In the genomic region with DNA sequence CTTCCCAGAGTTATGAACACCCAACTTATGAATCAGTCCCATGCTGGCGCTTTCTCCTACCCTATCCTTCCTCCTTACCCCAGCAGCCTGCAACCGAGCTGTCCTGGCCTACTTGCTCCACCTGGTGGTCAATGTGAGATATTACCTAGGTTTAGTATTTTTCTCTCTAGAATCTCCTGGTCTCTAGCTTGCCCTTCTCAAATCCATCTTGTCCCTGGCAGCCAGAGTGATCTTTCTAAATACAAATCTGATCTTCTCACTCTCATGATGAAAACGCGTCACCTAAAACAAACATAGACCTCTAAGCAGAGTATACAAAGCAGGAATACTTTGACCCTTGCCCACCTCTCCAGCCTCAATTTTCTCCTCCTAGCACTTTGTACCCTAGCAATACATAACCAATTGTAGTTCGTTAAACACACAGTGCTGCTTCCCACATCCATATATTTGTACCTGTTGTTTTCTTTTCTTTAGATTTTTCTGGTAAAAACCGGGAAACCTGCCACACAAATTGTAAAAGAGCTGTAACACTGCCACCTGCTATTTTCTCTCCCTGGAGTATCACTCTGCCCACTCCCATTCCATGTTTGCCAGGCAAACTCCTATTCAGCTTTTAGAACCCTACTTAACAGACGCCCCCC, we compare ENCODE assay signal across 1 cellular context.
TF ChIP-seq lines count a peak whose summit lies in the region.

No MANE protein-coding gene starts in this region.

TF ChIP-seq in HepG2, 621 proteins besides CTCF, POLR2A, EP300 and RAD21 (continued from another document and continues in another):
- TF ChIP-seq, protein P1, sequence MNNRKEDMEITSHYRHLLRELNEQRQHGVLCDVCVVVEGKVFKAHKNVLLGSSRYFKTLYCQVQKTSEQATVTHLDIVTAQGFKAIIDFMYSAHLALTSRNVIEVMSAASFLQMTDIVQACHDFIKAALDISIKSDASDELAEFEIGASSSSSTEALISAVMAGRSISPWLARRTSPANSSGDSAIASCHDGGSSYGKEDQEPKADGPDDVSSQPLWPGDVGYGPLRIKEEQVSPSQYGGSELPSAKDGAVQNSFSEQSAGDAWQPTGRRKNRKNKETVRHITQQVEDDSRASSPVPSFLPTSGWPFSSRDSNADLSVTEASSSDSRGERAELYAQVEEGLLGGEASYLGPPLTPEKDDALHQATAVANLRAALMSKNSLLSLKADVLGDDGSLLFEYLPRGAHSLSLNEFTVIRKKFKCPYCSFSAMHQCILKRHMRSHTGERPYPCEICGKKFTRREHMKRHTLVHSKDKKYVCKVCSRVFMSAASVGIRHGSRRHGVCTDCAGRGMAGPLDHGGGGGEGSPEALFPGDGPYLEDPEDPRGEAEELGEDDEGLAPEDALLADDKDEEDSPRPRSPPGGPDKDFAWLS (CRISPR knock-in tag; IDR thresholded peaks at IDR 0.05; ENCODE audit: borderline replicate concordance): no peak
- TF ChIP-seq, protein P2, sequence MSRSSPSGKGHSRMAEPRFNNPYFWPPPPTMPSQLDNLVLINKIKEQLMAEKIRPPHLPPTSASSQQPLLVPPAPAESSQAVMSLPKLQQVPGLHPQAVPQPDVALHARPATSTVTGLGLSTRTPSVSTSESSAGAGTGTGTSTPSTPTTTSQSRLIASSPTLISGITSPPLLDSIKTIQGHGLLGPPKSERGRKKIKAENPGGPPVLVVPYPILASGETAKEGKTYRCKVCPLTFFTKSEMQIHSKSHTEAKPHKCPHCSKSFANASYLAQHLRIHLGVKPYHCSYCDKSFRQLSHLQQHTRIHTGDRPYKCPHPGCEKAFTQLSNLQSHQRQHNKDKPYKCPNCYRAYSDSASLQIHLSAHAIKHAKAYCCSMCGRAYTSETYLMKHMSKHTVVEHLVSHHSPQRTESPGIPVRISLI (CRISPR knock-in tag; IDR thresholded peaks at IDR 0.05; ENCODE audit: borderline replicate concordance): peak; percentile 29; the same call in 1 of the 2 replicates
- TF ChIP-seq HCFC1 (IDR thresholded peaks at IDR 0.05; ENCODE audit: low read depth, low read length) (no peak), ZC3H4 (CRISPR knock-in tag; IDR thresholded peaks at IDR 0.05; ENCODE audit: borderline replicate concordance) (no peak), KAT8 (CRISPR knock-in tag; IDR thresholded peaks at IDR 0.05) (peak; percentile 75; the same call in 1 of the 2 replicates), RCOR2 (CRISPR knock-in tag; IDR thresholded peaks at IDR 0.05) (peak; percentile 100), ZNF350 (CRISPR knock-in tag; IDR thresholded peaks at IDR 0.05; ENCODE audit: borderline replicate concordance, low read depth) (no peak), CBX5 (CRISPR knock-in tag; IDR thresholded peaks at IDR 0.05; ENCODE audit: borderline replicate concordance) (0 out of 2 replicates have a peak, but pooled peaks have one; percentile 63), KDM3A (CRISPR knock-in tag; IDR thresholded peaks at IDR 0.05; ENCODE audit: low read depth) (peak; percentile 88; the same call in 1 of the 2 replicates), CCAR2 (optimal IDR thresholded peaks at IDR 0.05; ENCODE audit: low read depth, low read length) (no peak), KAT7 (CRISPR knock-in tag; IDR thresholded peaks at IDR 0.05; ENCODE audit: borderline replicate concordance) (no peak), NFYB (CRISPR knock-in tag; IDR thresholded peaks at IDR 0.05) (no peak), GFI1 (CRISPR knock-in tag; IDR thresholded peaks at IDR 0.05; ENCODE audit: borderline replicate concordance) (peak; percentile 100), TBX2 (CRISPR knock-in tag; IDR thresholded peaks at IDR 0.05; ENCODE audit: borderline replicate concordance) (peak; percentile 82), ZNF335 (CRISPR knock-in tag; IDR thresholded peaks at IDR 0.05) (peak; percentile 75), ZNF432 (CRISPR knock-in tag; IDR thresholded peaks at IDR 0.05; ENCODE audit: borderline replicate concordance) (no peak), REPIN1 (CRISPR knock-in tag; IDR thresholded peaks at IDR 0.05; ENCODE audit: borderline replicate concordance, low read depth) (peak; percentile 79; the same call in 1 of the 2 replicates), JUNB (CRISPR knock-in tag; IDR thresholded peaks at IDR 0.05; ENCODE audit: borderline replicate concordance) (peak; percentile 85), KDM4B (CRISPR knock-in tag; IDR thresholded peaks at IDR 0.05) (peak; percentile 57; the same call in 1 of the 2 replicates), ZNF709 (CRISPR knock-in tag; IDR thresholded peaks at IDR 0.05) (0 out of 2 replicates have a peak, but pooled peaks have one; percentile 46), ZMYM4 (CRISPR knock-in tag; IDR thresholded peaks at IDR 0.05) (peak; percentile 56; the same call in 1 of the 2 replicates), RBM39 (IDR thresholded peaks at IDR 0.05; ENCODE audit: low read depth, low read length, poor library complexity, severe bottlenecking) (no peak), ONECUT2 (CRISPR knock-in tag; IDR thresholded peaks at IDR 0.05) (peak; percentile 42; the same call in 1 of the 2 replicates), FOXK2 (IDR thresholded peaks at IDR 0.05) (peak; percentile 74), TMF1 (CRISPR knock-in tag; IDR thresholded peaks at IDR 0.05; ENCODE audit: low read depth) (no peak), SRF (IDR thresholded peaks at IDR 0.05; ENCODE audit: low read depth, low read length) (no peak), REXO4 (CRISPR knock-in tag; IDR thresholded peaks at IDR 0.05; ENCODE audit: borderline replicate concordance) (no peak)
- TF ChIP-seq, protein P3, sequence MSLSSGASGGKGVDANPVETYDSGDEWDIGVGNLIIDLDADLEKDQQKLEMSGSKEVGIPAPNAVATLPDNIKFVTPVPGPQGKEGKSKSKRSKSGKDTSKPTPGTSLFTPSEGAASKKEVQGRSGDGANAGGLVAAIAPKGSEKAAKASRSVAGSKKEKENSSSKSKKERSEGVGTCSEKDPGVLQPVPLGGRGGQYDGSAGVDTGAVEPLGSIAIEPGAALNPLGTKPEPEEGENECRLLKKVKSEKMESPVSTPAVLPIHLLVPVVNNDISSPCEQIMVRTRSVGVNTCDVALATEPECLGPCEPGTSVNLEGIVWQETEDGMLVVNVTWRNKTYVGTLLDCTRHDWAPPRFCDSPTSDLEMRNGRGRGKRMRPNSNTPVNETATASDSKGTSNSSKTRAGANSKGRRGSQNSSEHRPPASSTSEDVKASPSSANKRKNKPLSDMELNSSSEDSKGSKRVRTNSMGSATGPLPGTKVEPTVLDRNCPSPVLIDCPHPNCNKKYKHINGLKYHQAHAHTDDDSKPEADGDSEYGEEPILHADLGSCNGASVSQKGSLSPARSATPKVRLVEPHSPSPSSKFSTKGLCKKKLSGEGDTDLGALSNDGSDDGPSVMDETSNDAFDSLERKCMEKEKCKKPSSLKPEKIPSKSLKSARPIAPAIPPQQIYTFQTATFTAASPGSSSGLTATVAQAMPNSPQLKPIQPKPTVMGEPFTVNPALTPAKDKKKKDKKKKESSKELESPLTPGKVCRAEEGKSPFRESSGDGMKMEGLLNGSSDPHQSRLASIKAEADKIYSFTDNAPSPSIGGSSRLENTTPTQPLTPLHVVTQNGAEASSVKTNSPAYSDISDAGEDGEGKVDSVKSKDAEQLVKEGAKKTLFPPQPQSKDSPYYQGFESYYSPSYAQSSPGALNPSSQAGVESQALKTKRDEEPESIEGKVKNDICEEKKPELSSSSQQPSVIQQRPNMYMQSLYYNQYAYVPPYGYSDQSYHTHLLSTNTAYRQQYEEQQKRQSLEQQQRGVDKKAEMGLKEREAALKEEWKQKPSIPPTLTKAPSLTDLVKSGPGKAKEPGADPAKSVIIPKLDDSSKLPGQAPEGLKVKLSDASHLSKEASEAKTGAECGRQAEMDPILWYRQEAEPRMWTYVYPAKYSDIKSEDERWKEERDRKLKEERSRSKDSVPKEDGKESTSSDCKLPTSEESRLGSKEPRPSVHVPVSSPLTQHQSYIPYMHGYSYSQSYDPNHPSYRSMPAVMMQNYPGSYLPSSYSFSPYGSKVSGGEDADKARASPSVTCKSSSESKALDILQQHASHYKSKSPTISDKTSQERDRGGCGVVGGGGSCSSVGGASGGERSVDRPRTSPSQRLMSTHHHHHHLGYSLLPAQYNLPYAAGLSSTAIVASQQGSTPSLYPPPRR (CRISPR knock-in tag; IDR thresholded peaks at IDR 0.05; ENCODE audit: borderline replicate concordance): peak; percentile 99
- TF ChIP-seq, protein P4, sequence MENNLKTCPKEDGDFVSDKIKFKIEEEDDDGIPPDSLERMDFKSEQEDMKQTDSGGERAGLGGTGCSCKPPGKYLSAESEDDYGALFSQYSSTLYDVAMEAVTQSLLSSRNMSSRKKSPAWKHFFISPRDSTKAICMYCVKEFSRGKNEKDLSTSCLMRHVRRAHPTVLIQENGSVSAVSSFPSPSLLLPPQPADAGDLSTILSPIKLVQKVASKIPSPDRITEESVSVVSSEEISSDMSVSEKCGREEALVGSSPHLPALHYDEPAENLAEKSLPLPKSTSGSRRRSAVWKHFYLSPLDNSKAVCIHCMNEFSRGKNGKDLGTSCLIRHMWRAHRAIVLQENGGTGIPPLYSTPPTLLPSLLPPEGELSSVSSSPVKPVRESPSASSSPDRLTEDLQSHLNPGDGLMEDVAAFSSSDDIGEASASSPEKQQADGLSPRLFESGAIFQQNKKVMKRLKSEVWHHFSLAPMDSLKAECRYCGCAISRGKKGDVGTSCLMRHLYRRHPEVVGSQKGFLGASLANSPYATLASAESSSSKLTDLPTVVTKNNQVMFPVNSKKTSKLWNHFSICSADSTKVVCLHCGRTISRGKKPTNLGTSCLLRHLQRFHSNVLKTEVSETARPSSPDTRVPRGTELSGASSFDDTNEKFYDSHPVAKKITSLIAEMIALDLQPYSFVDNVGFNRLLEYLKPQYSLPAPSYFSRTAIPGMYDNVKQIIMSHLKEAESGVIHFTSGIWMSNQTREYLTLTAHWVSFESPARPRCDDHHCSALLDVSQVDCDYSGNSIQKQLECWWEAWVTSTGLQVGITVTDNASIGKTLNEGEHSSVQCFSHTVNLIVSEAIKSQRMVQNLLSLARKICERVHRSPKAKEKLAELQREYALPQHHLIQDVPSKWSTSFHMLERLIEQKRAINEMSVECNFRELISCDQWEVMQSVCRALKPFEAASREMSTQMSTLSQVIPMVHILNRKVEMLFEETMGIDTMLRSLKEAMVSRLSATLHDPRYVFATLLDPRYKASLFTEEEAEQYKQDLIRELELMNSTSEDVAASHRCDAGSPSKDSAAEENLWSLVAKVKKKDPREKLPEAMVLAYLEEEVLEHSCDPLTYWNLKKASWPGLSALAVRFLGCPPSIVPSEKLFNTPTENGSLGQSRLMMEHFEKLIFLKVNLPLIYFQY (CRISPR knock-in tag; IDR thresholded peaks at IDR 0.05; ENCODE audit: borderline replicate concordance): no peak
- TF ChIP-seq, protein P5, sequence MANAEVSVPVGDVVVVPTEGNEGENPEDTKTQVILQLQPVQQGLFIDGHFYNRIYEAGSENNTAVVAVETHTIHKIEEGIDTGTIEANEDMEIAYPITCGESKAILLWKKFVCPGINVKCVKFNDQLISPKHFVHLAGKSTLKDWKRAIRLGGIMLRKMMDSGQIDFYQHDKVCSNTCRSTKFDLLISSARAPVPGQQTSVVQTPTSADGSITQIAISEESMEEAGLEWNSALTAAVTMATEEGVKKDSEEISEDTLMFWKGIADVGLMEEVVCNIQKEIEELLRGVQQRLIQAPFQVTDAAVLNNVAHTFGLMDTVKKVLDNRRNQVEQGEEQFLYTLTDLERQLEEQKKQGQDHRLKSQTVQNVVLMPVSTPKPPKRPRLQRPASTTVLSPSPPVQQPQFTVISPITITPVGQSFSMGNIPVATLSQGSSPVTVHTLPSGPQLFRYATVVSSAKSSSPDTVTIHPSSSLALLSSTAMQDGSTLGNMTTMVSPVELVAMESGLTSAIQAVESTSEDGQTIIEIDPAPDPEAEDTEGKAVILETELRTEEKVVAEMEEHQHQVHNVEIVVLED (CRISPR knock-in tag; IDR thresholded peaks at IDR 0.05; ENCODE audit: borderline replicate concordance): peak; percentile 19; the same call in 1 of the 2 replicates
- TF ChIP-seq, protein P6, sequence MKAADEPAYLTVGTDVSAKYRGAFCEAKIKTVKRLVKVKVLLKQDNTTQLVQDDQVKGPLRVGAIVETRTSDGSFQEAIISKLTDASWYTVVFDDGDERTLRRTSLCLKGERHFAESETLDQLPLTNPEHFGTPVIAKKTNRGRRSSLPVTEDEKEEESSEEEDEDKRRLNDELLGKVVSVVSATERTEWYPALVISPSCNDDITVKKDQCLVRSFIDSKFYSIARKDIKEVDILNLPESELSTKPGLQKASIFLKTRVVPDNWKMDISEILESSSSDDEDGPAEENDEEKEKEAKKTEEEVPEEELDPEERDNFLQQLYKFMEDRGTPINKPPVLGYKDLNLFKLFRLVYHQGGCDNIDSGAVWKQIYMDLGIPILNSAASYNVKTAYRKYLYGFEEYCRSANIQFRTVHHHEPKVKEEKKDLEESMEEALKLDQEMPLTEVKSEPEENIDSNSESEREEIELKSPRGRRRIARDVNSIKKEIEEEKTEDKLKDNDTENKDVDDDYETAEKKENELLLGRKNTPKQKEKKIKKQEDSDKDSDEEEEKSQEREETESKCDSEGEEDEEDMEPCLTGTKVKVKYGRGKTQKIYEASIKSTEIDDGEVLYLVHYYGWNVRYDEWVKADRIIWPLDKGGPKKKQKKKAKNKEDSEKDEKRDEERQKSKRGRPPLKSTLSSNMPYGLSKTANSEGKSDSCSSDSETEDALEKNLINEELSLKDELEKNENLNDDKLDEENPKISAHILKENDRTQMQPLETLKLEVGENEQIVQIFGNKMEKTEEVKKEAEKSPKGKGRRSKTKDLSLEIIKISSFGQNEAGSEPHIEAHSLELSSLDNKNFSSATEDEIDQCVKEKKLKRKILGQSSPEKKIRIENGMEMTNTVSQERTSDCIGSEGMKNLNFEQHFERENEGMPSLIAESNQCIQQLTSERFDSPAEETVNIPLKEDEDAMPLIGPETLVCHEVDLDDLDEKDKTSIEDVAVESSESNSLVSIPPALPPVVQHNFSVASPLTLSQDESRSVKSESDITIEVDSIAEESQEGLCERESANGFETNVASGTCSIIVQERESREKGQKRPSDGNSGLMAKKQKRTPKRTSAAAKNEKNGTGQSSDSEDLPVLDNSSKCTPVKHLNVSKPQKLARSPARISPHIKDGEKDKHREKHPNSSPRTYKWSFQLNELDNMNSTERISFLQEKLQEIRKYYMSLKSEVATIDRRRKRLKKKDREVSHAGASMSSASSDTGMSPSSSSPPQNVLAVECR (CRISPR knock-in tag; IDR thresholded peaks at IDR 0.05; ENCODE audit: borderline replicate concordance): peak; percentile 20; the same call in 1 of the 2 replicates
- TF ChIP-seq, protein P7, sequence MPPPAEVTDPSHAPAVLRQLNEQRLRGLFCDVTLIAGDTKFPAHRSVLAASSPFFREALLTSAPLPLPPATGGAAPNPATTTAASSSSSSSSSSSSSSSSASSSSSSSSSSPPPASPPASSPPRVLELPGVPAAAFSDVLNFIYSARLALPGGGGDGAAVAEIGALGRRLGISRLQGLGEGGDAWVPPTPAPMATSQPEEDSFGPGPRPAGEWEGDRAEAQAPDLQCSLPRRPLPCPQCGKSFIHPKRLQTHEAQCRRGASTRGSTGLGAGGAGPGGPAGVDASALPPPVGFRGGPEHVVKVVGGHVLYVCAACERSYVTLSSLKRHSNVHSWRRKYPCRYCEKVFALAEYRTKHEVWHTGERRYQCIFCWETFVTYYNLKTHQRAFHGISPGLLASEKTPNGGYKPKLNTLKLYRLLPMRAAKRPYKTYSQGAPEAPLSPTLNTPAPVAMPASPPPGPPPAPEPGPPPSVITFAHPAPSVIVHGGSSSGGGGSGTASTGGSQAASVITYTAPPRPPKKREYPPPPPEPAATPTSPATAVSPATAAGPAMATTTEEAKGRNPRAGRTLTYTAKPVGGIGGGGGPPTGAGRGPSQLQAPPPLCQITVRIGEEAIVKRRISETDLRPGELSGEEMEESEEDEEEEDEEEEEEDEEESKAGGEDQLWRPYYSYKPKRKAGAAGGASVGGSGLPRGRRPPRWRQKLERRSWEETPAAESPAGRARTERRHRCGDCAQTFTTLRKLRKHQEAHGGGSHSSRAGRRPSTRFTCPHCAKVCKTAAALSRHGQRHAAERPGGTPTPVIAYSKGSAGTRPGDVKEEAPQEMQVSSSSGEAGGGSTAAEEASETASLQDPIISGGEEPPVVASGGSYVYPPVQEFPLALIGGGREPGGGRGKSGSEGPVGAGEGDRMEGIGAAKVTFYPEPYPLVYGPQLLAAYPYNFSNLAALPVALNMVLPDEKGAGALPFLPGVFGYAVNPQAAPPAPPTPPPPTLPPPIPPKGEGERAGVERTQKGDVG (CRISPR knock-in tag; IDR thresholded peaks at IDR 0.05; ENCODE audit: borderline replicate concordance): no peak
